In the genomic region with DNA sequence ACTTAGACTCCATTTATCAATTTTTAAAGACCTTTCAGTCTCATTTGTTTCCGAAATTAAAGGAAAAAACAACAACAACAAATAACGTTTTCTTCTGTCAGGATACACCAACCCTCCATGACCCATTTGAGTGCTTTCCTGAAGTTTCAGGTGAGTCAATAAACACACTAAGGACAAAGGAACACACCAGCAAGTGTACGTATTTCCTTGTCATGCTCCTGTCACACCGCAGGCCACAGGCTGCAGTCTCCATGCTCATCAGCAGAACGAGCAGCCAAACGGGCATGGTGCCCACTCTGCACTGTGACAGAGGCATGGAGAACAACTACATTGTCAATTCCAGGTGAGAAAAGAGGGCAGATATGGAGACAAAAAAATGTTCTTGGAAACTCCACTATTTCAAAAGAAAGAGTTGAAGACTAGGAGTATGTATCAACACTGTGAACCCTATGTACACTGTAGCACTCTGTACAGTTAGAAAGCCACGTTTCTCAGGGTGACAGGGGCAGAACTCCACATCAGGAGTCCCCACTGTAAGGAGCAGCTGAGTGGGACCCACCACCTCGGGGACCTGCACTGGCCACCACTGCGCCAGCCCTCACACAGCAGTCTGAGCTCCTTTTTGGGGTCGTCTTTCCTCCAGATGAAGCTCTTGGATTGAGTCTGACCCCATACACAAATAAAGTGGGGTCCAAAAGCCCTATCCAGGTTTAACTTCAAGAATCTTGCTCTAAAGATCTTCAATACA, we compare ENCODE assay signal across 8 cellular contexts.
DNase-seq lines count a peak whose midpoint lies in the region; ATAC-seq lines count a peak whose summit lies in the region.

No MANE protein-coding gene starts in this region.

- in situ Hi-C loops in ACHN (cut with HindIII; ENCODE audit: low pct_ligation_motif_present, low pct_unique_long_range_greater_than_20kb, low sequenced_read_pairs), result no loop called here

- no peak overlapping the region for H3K9ac ChIP-seq in mucosa of stomach (ENCODE audit: low read length)

- no peaks in the 10 kb centered on the region for H3K36me3 ChIP-seq in mucosa of stomach (ENCODE audit: control insufficient read depth, insufficient read depth, low read length)

- intact Hi-C loops in dendritic cell treated with granulocyte-macrophage colony-stimulating factor and Interleukin-4, amounts not matched to agents 40 ng/mL and 50 ng/mL, for 4 days (cut with micrococcal nuclease), result loop anchor here (5.0 kb wide), 2 partner anchors 36 to 69 kb away; partner anchors contain the start of gene UBE2G2

- H3K9me3 ChIP-seq in mucosa of stomach (ENCODE audit: control insufficient read depth, low read length), result no peaks in the 10 kb centered on the region

- no peaks in the 10 kb centered on the region for H3K27me3 Mint-ChIP-seq in dendritic cell treated with granulocyte-macrophage colony-stimulating factor and Interleukin-4, amounts not matched to agents 40 ng/mL and 50 ng/mL, for 4 days

- peak overlapping the region; percentile 97 for H3K4me3 Mint-ChIP-seq in dendritic cell treated with granulocyte-macrophage colony-stimulating factor and Interleukin-4, amounts not matched to agents 40 ng/mL and 50 ng/mL, for 4 days

- H3K9me3 Mint-ChIP-seq in dendritic cell treated with granulocyte-macrophage colony-stimulating factor and Interleukin-4, amounts not matched to agents 40 ng/mL and 50 ng/mL, for 4 days, result no peaks in the 10 kb centered on the region

- peaks cover 66% of the 10 kb centered on the region for H3K4me1 ChIP-seq in mucosa of stomach (ENCODE audit: control insufficient read depth, insufficient read depth, low read length)

- H3K27me3 ChIP-seq in mucosa of stomach (ENCODE audit: control insufficient read depth, insufficient read depth, low read length), result no peaks in the 10 kb centered on the region

- H3K36me3 Mint-ChIP-seq in dendritic cell treated with granulocyte-macrophage colony-stimulating factor and Interleukin-4, amounts not matched to agents 40 ng/mL and 50 ng/mL, for 4 days (ENCODE audit: low read depth), result peaks cover 65% of the 10 kb centered on the region

- H3K27ac Mint-ChIP-seq in dendritic cell treated with granulocyte-macrophage colony-stimulating factor and Interleukin-4, amounts not matched to agents 40 ng/mL and 50 ng/mL, for 4 days, result peak overlapping the region; percentile 100

- ATAC-seq in HG02884 (IDR thresholded peaks at IDR 0.05; ENCODE audit: unreplicated experiment) (no peak), GM19463 (IDR thresholded peaks at IDR 0.05; ENCODE audit: unreplicated experiment) (no peak), GM19351 (IDR thresholded peaks at IDR 0.05; ENCODE audit: unreplicated experiment) (no peak)

- peak overlapping the region; percentile 10 for H3K4me3 ChIP-seq in mucosa of stomach (ENCODE audit: low read length)

- DNase-seq in ACHN, result peak; percentile 27
- DNase-seq in NCI-H69 (lab: John Stamatoyannopoulos, UW), result peak; percentile 28
- no peak for DNase-seq in NCI-H1048 (lab: John Stamatoyannopoulos, UW)

- peaks cover 74% of the 10 kb centered on the region for H3K4me1 Mint-ChIP-seq in dendritic cell treated with granulocyte-macrophage colony-stimulating factor and Interleukin-4, amounts not matched to agents 40 ng/mL and 50 ng/mL, for 4 days (ENCODE audit: low read depth)
